In the genomic region with DNA sequence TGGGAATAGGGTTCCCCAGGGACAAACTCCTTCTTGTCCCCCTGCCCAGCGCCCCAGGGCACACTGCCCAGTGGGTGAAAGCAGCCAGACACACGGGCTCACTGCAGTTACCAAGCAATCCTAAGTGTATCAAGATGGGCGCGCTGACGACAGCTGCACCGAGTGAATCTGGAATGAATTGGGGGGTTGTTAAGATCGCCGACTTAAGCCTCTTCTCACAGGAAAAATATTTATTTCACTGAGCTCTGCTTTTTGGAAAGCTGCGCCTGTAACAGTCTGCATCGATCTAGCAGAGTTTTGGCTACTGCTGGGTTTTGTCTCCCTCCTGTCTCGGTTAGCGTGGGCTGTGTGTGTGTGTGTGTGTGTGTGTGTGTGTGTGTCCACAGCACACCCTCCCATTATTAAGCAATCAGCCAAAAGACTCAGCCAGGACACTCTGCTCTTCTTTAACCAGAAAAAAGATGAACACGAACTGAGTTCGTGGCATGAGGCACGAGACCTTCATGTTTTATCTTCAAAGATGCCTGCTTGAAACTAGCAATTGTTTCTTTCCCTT, we compare ENCODE assay signal across 8 cellular contexts. TPM values are rescaled to one million over a fixed set of nuclear protein-coding genes. Genes with fewer than 3 reads are reported as not detected.
DNase-seq lines count a peak whose midpoint lies in the region; ATAC-seq, FAIRE-seq and TF ChIP-seq lines count a peak whose summit lies in the region.

No MANE protein-coding gene starts in this region.

- H2AFZ ChIP-seq in SK-N-SH (ENCODE audit: low read depth), result peak overlapping the region; percentile 85

- peak; percentile 84 for ATAC-seq in Right ventricle myocardium superior (ENCODE audit: poor library complexity)

- no peak overlapping the region for H3K4me3 Mint-ChIP-seq in activated CD4-positive, alpha-beta T cell treated with anti-CD3 and anti-CD28 coated beads, Interleukin-2, amount 10 ng/mL, durations not matched to agents 24 days and 14 days

- POLR2A ChIA-PET in SK-N-SH (lab: Yijun Ruan, JAX), result no interaction called here

- H3K9ac ChIP-seq in BLaER1 treated with 17β-estradiol and CSF1 and Interleukin-3, amounts not matched to agents 10 nM and 100 nM, result peak overlapping the region in 9 of 11 experiments; percentile 23 to 84 (median 62); a peak in 16 of 22 replicates
- peak overlapping the region; percentile 49; the same call in 1 of the 2 replicates for H3K9ac ChIP-seq in SK-N-SH

- peaks cover 37 to 96% (median 92%) of the 10 kb centered on the region in 10 experiments for H3K4me1 ChIP-seq in BLaER1 treated with 17β-estradiol and CSF1 and Interleukin-3, amounts not matched to agents 10 nM and 100 nM
- H3K4me1 ChIP-seq in SK-N-SH (ENCODE audit: control insufficient read depth in 1 of 2, insufficient read depth in 2 of 2, low read depth in 1 of 2, low read length in 1 of 2) (peaks cover 10 to 13% of the 10 kb centered on the region in 2 experiments; a peak in 3 of 4 replicates), prostate gland (replicated peaks) (no peaks in the 10 kb centered on the region)

- peak overlapping the region in 9 of 11 experiments; percentile 31 to 99 (median 94); a peak in 18 of 22 replicates for H3K27ac ChIP-seq in BLaER1 treated with 17β-estradiol and CSF1 and Interleukin-3, amounts not matched to agents 10 nM and 100 nM
- H3K27ac ChIP-seq in SK-N-SH (ENCODE audit: low read depth in 2 of 2, low read length in 1 of 2) (peak overlapping the region; percentile 48 to 70; a peak in 3 of 4 replicates), prostate gland (peak overlapping the region; percentile 46 to 50)

- CTCF ChIA-PET in SK-N-SH (lab: Yijun Ruan, JAX), result interaction anchor here (0.8 to 1.9 kb wide), 2 partner anchors 8 to 9 kb away, joined by 3 to 7 read pairs; no protein-coding TSS in a partner anchor

- H3K27me3 ChIP-seq in BLaER1 treated with 17β-estradiol and CSF1 and Interleukin-3, amounts not matched to agents 10 nM and 100 nM, result no peaks in the 10 kb centered on the region
- H3K27me3 ChIP-seq in SK-N-SH (ENCODE audit: insufficient read depth) (no peaks in the 10 kb centered on the region), prostate gland (replicated peaks; ENCODE audit: insufficient read depth) (no peaks in the 10 kb centered on the region)

- no peak for FAIRE-seq in GM12891 (lab: Jason Lieb, UNC)

- no peaks in the 10 kb centered on the region for H4K20me1 ChIP-seq in BLaER1 treated with 17β-estradiol and CSF1 and Interleukin-3, amounts not matched to agents 10 nM and 100 nM
- H4K20me1 ChIP-seq in SK-N-SH (ENCODE audit: insufficient read depth), result no peaks in the 10 kb centered on the region

- H3F3A ChIP-seq in SK-N-SH (replicated peaks; ENCODE audit: insufficient read depth), result peaks cover 5% of the 10 kb centered on the region

- H3K9me2 ChIP-seq in SK-N-SH, result no peaks in the 10 kb centered on the region

- TF ChIP-seq EP300 in SK-N-SH (IDR thresholded peaks at IDR 0.05; ENCODE audit: borderline replicate concordance in 1 of 2, low read depth in 1 of 2, low read length in 1 of 2), result no peak

- TF ChIP-seq POLR2A in prostate gland (IDR thresholded peaks at IDR 0.05) (no peak), GM12891 (IDR thresholded peaks at IDR 0.05; ENCODE audit: low read depth, low read length) (no peak)

- intact Hi-C loops in Right ventricle myocardium superior (cut with DNase I), result no loop called here
- intact Hi-C loops in prostate gland (cut with DNase I), result no loop called here
- intact Hi-C loops in activated CD4-positive, alpha-beta T cell treated with anti-CD3 and anti-CD28 coated beads, Interleukin-2, amount 10 ng/mL, durations not matched to agents 24 days and 14 days (cut with micrococcal nuclease), result no loop called here

- H3K27me3 Mint-ChIP-seq in activated CD4-positive, alpha-beta T cell treated with anti-CD3 and anti-CD28 coated beads, Interleukin-2, amount 10 ng/mL, durations not matched to agents 24 days and 14 days, result peaks cover 4% of the 10 kb centered on the region

- H3K9me3 ChIP-seq in BLaER1 treated with 17β-estradiol and CSF1 and Interleukin-3, amounts not matched to agents 10 nM and 100 nM (replicated peaks in 1 of 11), result peaks cover 0 to 11% (median 5%) of the 10 kb centered on the region in 11 experiments; a peak in 7 of 22 replicates
- no peaks in the 10 kb centered on the region for H3K9me3 ChIP-seq in SK-N-SH
- H3K9me3 ChIP-seq in prostate gland, result no peaks in the 10 kb centered on the region

- H3K9me3 Mint-ChIP-seq in activated CD4-positive, alpha-beta T cell treated with anti-CD3 and anti-CD28 coated beads, Interleukin-2, amount 10 ng/mL, durations not matched to agents 24 days and 14 days, result no peaks in the 10 kb centered on the region

- TF ChIP-seq CTCF in SK-N-SH (IDR thresholded peaks at IDR 0.05) (no peak), prostate gland (IDR thresholded peaks at IDR 0.05) (no peak)

- WGBS in SK-N-SH (ENCODE audit: low lambda C conversion rate), result 24% methylated on average over 10 of the region's 15 CpGs
- WGBS in prostate gland, result 23% methylated on average over 15 of the region's 15 CpGs

- H3K79me2 ChIP-seq in SK-N-SH (ENCODE audit: insufficient read depth), result no peaks in the 10 kb centered on the region

- no peaks in the 10 kb centered on the region for H3K36me3 Mint-ChIP-seq in activated CD4-positive, alpha-beta T cell treated with anti-CD3 and anti-CD28 coated beads, Interleukin-2, amount 10 ng/mL, durations not matched to agents 24 days and 14 days (ENCODE audit: low read depth)

- no peak for TF ChIP-seq RAD21 in SK-N-SH (IDR thresholded peaks at IDR 0.05; ENCODE audit: low read length)

- H3K27ac Mint-ChIP-seq in activated CD4-positive, alpha-beta T cell treated with anti-CD3 and anti-CD28 coated beads, Interleukin-2, amount 10 ng/mL, durations not matched to agents 24 days and 14 days, result no peak overlapping the region

- H3K4me2 ChIP-seq in BLaER1 treated with 17β-estradiol and CSF1 and Interleukin-3, amounts not matched to agents 10 nM and 100 nM, result peak overlapping the region; percentile 35 to 82 (median 65)
- H3K4me2 ChIP-seq in SK-N-SH, result peak overlapping the region; percentile 68

- H3K36me3 ChIP-seq in BLaER1 treated with 17β-estradiol and CSF1 and Interleukin-3, amounts not matched to agents 10 nM and 100 nM, result no peaks in the 10 kb centered on the region
- no peaks in the 10 kb centered on the region for H3K36me3 ChIP-seq in SK-N-SH (replicated peaks in 1 of 2; ENCODE audit: control insufficient read depth in 1 of 2, insufficient read depth in 2 of 2, low read length in 1 of 2)
- H3K36me3 ChIP-seq in prostate gland, result no peaks in the 10 kb centered on the region

- H3K4me3 ChIP-seq in BLaER1 treated with 17β-estradiol and CSF1 and Interleukin-3, amounts not matched to agents 10 nM and 100 nM, result no peak overlapping the region
- H3K4me3 ChIP-seq in SK-N-SH (ENCODE audit: low read depth in 2 of 2, low read length in 1 of 2) (no peak overlapping the region; a peak in 1 of 4 replicates), prostate gland (no peak overlapping the region)

- peak; percentile 64 for DNase-seq in SK-N-SH
- DNase-seq in Right ventricle myocardium superior, result peak; percentile 86
- DNase-seq in prostate gland (ENCODE audit: low spot score), result no peak
- no peak for DNase-seq in GM12891 (ENCODE audit: insufficient read length, low spot score)
- no peak for DNase-seq in epidermal melanocyte (ENCODE audit: insufficient read length, low spot score)
- no peak for DNase-seq in NCI-H1694 (lab: John Stamatoyannopoulos, UW)
- DNase-seq in activated CD4-positive, alpha-beta T cell treated with anti-CD3 and anti-CD28 coated beads, Interleukin-2, amount 10 ng/mL, durations not matched to agents 24 days and 14 days, result no peak

- no peaks in the 10 kb centered on the region for H3K4me1 Mint-ChIP-seq in activated CD4-positive, alpha-beta T cell treated with anti-CD3 and anti-CD28 coated beads, Interleukin-2, amount 10 ng/mL, durations not matched to agents 24 days and 14 days

TF ChIP-seq in SK-N-SH, 30 proteins besides CTCF, POLR2A, EP300 and RAD21 (continues in another document):
- TF ChIP-seq TCF12 (IDR thresholded peaks at IDR 0.05) (peak; percentile 61; the same call in 1 of the 2 replicates), RXRA (IDR thresholded peaks at IDR 0.05; ENCODE audit: borderline replicate concordance, low read depth) (no peak), IRF3 (IDR thresholded peaks at IDR 0.05; ENCODE audit: low read depth, low read length) (no peak), FOSL2 (IDR thresholded peaks at IDR 0.05; ENCODE audit: borderline replicate concordance, low read depth) (no peak), MXI1 (IDR thresholded peaks at IDR 0.05; ENCODE audit: low read depth, low read length) (no peak)

TF ChIP-seq in GM12891, 5 proteins besides CTCF, POLR2A, EP300 and RAD21:
- TF ChIP-seq POU2F2 (IDR thresholded peaks at IDR 0.05; ENCODE audit: low read depth, low read length) (no peak), SPI1 (IDR thresholded peaks at IDR 0.05; ENCODE audit: low read depth, low read length) (no peak), POLR2AphosphoS5 (IDR thresholded peaks at IDR 0.05; ENCODE audit: low read depth, low read length) (no peak), TAF1 (IDR thresholded peaks at IDR 0.05; ENCODE audit: low read depth, low read length) (no peak)

RNA-seq across cellular contexts. Expression of gene RIPOR3, which starts 35.9 kb away (rescaled TPM):
- 1.0 and 1.2 TPM in 2 replicates for polyA plus RNA-seq in SK-N-SH (2012; rRNA removed)
- 0.18 and 0.33 TPM in 2 replicates for polyA plus RNA-seq in SK-N-SH (2012; cell fraction: cytosol; rRNA removed)
- 7.0 and 8.8 TPM in 2 replicates for polyA plus RNA-seq in SK-N-SH (2012; cell fraction: nucleus; rRNA removed)
- total RNA-seq in Right ventricle myocardium superior (8.1 TPM), prostate gland (10 to 100 TPM in 1 of 2 donors, under 1 TPM in 1; 0.55 to 11.3 TPM)
- 0.14 TPM for polyA plus RNA-seq in GM12891 (2012; ENCODE audit: low read depth, missing spikeins)
- not detected in 2 replicates for total RNA-seq in activated CD4-positive, alpha-beta T cell treated with anti-CD3 and anti-CD28 coated beads, Interleukin-2, amount 10 ng/mL, durations not matched to agents 24 days and 14 days

Comparison
In these comparisons a context has a peak if more than half of its experiments do, and no peak if none do; other contexts are left out.
1. DNase-seq: peak in SK-N-SH (single experiment) and Right ventricle myocardium superior (single experiment); none in prostate gland (single experiment), GM12891 (single experiment), epidermal melanocyte (single experiment), NCI-H1694 (single experiment) and activated CD4-positive, alpha-beta T cell treated with anti-CD3 and anti-CD28 coated beads, Interleukin-2, amount 10 ng/mL, durations not matched to agents 24 days and 14 days (single experiment).
2. Peak in every context shown above with its lines, with median percentiles within 50 percentile points of each other: H3K27ac ChIP-seq.